9 cellular contexts compared by ENCODE assay signal in the genomic region with DNA sequence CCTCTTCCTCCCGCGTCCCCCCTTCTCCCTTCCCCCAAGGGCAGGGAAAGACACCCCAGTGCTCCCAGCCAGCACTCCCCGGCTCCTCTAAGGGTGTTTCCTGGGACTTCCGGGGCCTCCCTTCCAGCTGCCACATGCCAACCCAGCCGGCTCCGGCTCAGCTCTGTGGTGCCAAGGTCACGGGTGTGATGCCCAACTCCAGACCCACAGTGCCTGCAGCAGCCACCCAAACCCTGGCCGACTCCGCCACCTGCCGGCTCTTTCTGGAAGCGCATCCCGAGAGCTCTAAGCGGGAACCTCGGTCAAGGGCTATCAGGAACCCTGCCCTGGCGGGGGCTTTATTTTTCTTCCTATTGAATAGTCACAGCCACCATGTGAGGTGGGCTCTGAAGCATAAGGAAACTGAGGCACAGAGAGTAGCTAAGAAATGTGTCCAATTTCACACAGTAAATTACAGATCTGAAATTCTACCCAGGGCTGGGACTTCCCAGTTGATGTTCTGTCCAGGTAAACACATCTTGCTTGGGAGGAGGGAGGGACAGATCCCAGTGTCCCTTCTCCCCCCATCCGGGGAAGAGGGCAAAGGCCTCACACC. TPM values are rescaled to one million over a fixed set of nuclear protein-coding genes. Genes with fewer than 3 reads are reported as not detected.
DNase-seq lines count a peak whose midpoint lies in the region; ATAC-seq and TF ChIP-seq lines count a peak whose summit lies in the region.
"Had no signal": no experiment of that assay in that cellular context is flagged by ENCODE, and none has a peak within 500 bp of the region (broad histone marks: within the 10 kb centered on the region; RNA-seq: fewer than 3 reads in every experiment).

No MANE protein-coding gene starts in this region.

- no TSS peak for BruUV-seq in Calu3 (replicated peaks; lab: Mats Ljungman, UMichigan)

- H3K27ac Mint-ChIP-seq in Calu3 (ENCODE audit: unreplicated experiment) (peak overlapping the region; percentile 2), mesothelial cell of epicardium (no peak overlapping the region)
- no peak overlapping the region for H3K27ac Mint-ChIP-seq in effector memory CD8-positive, alpha-beta T cell
- H3K27ac Mint-ChIP-seq: T-helper 1 cell treated with Interleukin-12 subunit alpha and Interleukin-12 subunit beta and Interleukin-4 antibody, amounts not matched to agents 30 μg/mL and 1 μg/mL, for 36 hours had no signal

- H3K9me3 Mint-ChIP-seq in Calu3 (ENCODE audit: low read depth, unreplicated experiment): no peaks in the 10 kb centered on the region
- H3K9me3 Mint-ChIP-seq in effector memory CD8-positive, alpha-beta T cell: no peaks in the 10 kb centered on the region
- H3K9me3 Mint-ChIP-seq in mesothelial cell of epicardium: no peaks in the 10 kb centered on the region
- H3K9me3 Mint-ChIP-seq: T-helper 1 cell treated with Interleukin-12 subunit alpha and Interleukin-12 subunit beta and Interleukin-4 antibody, amounts not matched to agents 30 μg/mL and 1 μg/mL, for 36 hours had no signal

- ATAC-seq in HG03196 (IDR thresholded peaks at IDR 0.05; ENCODE audit: unreplicated experiment) (peak; percentile 42), GM18517 (IDR thresholded peaks at IDR 0.05; ENCODE audit: unreplicated experiment) (no peak)
- ATAC-seq in effector memory CD8-positive, alpha-beta T cell (replicated peaks): peak; percentile 64

- peaks cover 43% of the 10 kb centered on the region for H3K36me3 Mint-ChIP-seq in Calu3 (ENCODE audit: insufficient read depth, unreplicated experiment)
- peaks cover 3% of the 10 kb centered on the region for H3K36me3 Mint-ChIP-seq in effector memory CD8-positive, alpha-beta T cell (ENCODE audit: insufficient read depth)
- no peaks in the 10 kb centered on the region for H3K36me3 Mint-ChIP-seq in mesothelial cell of epicardium

- TF ChIP-seq CTCF in Calu3 (IDR thresholded peaks at IDR 0.05; ENCODE audit: unreplicated experiment) (no peak), mesothelial cell of epicardium (IDR thresholded peaks at IDR 0.05; ENCODE audit: unreplicated experiment) (peak; percentile 95)

- H3K4me3 Mint-ChIP-seq in Calu3 (ENCODE audit: low read depth, unreplicated experiment): peak overlapping the region; percentile 8
- peak overlapping the region in 1 of 2 donors; percentile 64 for H3K4me3 Mint-ChIP-seq in effector memory CD8-positive, alpha-beta T cell
- no peak overlapping the region for H3K4me3 Mint-ChIP-seq in mesothelial cell of epicardium
- H3K4me3 Mint-ChIP-seq: T-helper 1 cell treated with Interleukin-12 subunit alpha and Interleukin-12 subunit beta and Interleukin-4 antibody, amounts not matched to agents 30 μg/mL and 1 μg/mL, for 36 hours had no signal

- intact Hi-C loops in Calu3 (cut with micrococcal nuclease; ENCODE audit: unreplicated experiment): loop anchor here (1.0 to 5.0 kb wide), 10 partner anchors 77 to 1227 kb away; a partner anchor contains a TSS

- H3K27me3 Mint-ChIP-seq in Calu3 (ENCODE audit: unreplicated experiment) (peaks cover 83% of the 10 kb centered on the region), mesothelial cell of epicardium (ENCODE audit: low read depth) (peaks cover 86% of the 10 kb centered on the region)
- H3K27me3 Mint-ChIP-seq in effector memory CD8-positive, alpha-beta T cell: peaks cover 18 to 38% of the 10 kb centered on the region in 2 donors

- peaks cover 46% of the 10 kb centered on the region for H3K4me1 Mint-ChIP-seq in Calu3 (ENCODE audit: low read depth, unreplicated experiment)
- H3K4me1 Mint-ChIP-seq in effector memory CD8-positive, alpha-beta T cell (ENCODE audit: low read depth in 2 of 2): peaks cover 24 to 27% of the 10 kb centered on the region in 2 donors
- H3K4me1 Mint-ChIP-seq in mesothelial cell of epicardium: peaks cover 19% of the 10 kb centered on the region

- DNase-seq in Calu3 (no peak), NCI-H82 treated with DMSO at 0.1 percent for 48 hours (lab: John Stamatoyannopoulos, UW; ENCODE audit: unreplicated experiment) (peak; percentile 33), mesothelial cell of epicardium (ENCODE audit: low spot score in 2 of 2, unreplicated experiment in 2 of 2) (peak; percentile 51 to 90)
- DNase-seq in activated CD8-positive, alpha-beta memory T cell treated with anti-CD3 and anti-CD28 coated beads for 24 hours: peak; percentile 96
- peak; percentile 88 to 92 (median 88) for DNase-seq in effector memory CD8-positive, alpha-beta T cell
- peak; percentile 67 to 77 for DNase-seq in stimulated activated CD8-positive, alpha-beta memory T cell treated with anti-CD3 and anti-CD28 coated beads, Interleukin-15, amount 100 ng/mL, for 48 hours (ENCODE audit: low read depth in 2 of 2)

- CTCF ChIA-PET in Calu3 (lab: Charles Lee): interaction anchor here (0.5 to 161.2 kb wide), 95 partner anchors 3 to 1252 kb away, joined by 3 to 42089 read pairs (median 5); a partner anchor contains a TSS

RNA-seq across cellular contexts. Expression of a gene that starts 3.3 kb away (rescaled TPM):
- total RNA-seq in Calu3 (2022): 8.3 and 11.1 TPM in 2 replicates
- total RNA-seq in mesothelial cell of epicardium: 0.58 to 0.75 TPM (median 0.75 TPM) in 3 replicates

RNA-seq across cellular contexts. Expression of a gene that starts 13.5 kb away (rescaled TPM):
- total RNA-seq in Calu3 (2022) (2,579 and 2,697 TPM in 2 replicates), mesothelial cell of epicardium (55.6 to 56.6 TPM (median 56.2 TPM) in 3 replicates)

RNA-seq across cellular contexts. Expression of a gene that starts 15.7 kb away (rescaled TPM):
- total RNA-seq in Calu3 (2022) (not detected in 2 replicates), mesothelial cell of epicardium (0.09 TPM in 1 of 3 replicates, not detected in the others)

RNA-seq across cellular contexts. Expression of a gene that starts 41.7 kb away (rescaled TPM):
- total RNA-seq in Calu3 (2022) (51.5 and 61.1 TPM in 2 replicates), mesothelial cell of epicardium (1.6 to 3.0 TPM (median 2.3 TPM) in 3 replicates)

RNA-seq across cellular contexts. Expression of a gene that starts 44.8 kb away (rescaled TPM):
- total RNA-seq in Calu3 (2022): 1.3 and 3.2 TPM in 2 replicates
- total RNA-seq in mesothelial cell of epicardium: 1.7 to 2.1 TPM (median 1.7 TPM) in 3 replicates

Comparison
In these comparisons a context has a peak if more than half of its experiments do, and no peak if none do; other contexts are left out.
1. RNA of a gene that starts 13.5 kb away (total RNA-seq): 2,579 to 2,697 TPM in Calu3; 55.6 to 56.6 TPM in mesothelial cell of epicardium; every median in the first group is over 10 times any median in the second.